ENCODE assay signal across 8 cellular contexts in genomic region chr4:127963633-127964398, GRCh38. TPM values are rescaled to one million over a fixed set of nuclear protein-coding genes. Genes with fewer than 3 reads are reported as not detected.
A peak's percentile ranks its signal among the peaks of the same experiment; 100 is the strongest.
DNase-seq lines count a peak whose midpoint lies in the region; ATAC-seq and TF ChIP-seq lines count a peak whose summit lies in the region.
"Not testable (repeated sequence)": the region's sequence is repeated elsewhere in the genome, so short reads cannot be mapped to it uniquely, and the experiment has no call there.

No MANE protein-coding gene starts in this region.

- H3K36me3 Mint-ChIP-seq in activated naive CD8-positive, alpha-beta T cell treated with anti-CD3 and anti-CD28 coated beads, Interleukin-2, amount 50 U/mL, for 24 hours (ENCODE audit: low read depth): peaks cover 16% of the 10 kb centered on the region
- H3K36me3 Mint-ChIP-seq in endodermal cell (ENCODE audit: low read depth): peaks cover 29% of the 10 kb centered on the region

- H3K9ac ChIP-seq in endodermal cell (ENCODE audit: extremely low read depth, low read length, poor library complexity, severe bottlenecking): not testable (repeated sequence)

- not testable (repeated sequence) for H3K4me1 ChIP-seq in endodermal cell (ENCODE audit: control insufficient read depth, insufficient read depth, low read length); ovary (ENCODE audit: insufficient read depth); thyroid gland

- peak overlapping the region; percentile 78 for H3K4me3 Mint-ChIP-seq in activated naive CD8-positive, alpha-beta T cell treated with anti-CD3 and anti-CD28 coated beads, Interleukin-2, amount 50 U/mL, for 24 hours
- peak overlapping the region; percentile 96 for H3K4me3 Mint-ChIP-seq in endodermal cell

- peak; percentile 28 for DNase-seq in Caki2 (ENCODE audit: low read depth)
- not testable (repeated sequence) for DNase-seq in LNCaP clone FGC (ENCODE audit: low read depth); WERI-Rb-1; activated naive CD8-positive, alpha-beta T cell treated with anti-CD3 and anti-CD28 coated beads, Interleukin-2, amount 50 U/mL, for 24 hours; kidney epithelial cell (ENCODE audit: low read depth); thyroid gland
- peak; percentile 46 for DNase-seq in endodermal cell
- DNase-seq in ovary: peak in 1 of 5 donors; percentile 36

- H3K27ac Mint-ChIP-seq in activated naive CD8-positive, alpha-beta T cell treated with anti-CD3 and anti-CD28 coated beads, Interleukin-2, amount 50 U/mL, for 24 hours: peak overlapping the region; percentile 59
- peak overlapping the region; percentile 55 for H3K27ac Mint-ChIP-seq in endodermal cell

- in situ Hi-C loops in Caki2 (cut with HindIII; ENCODE audit: low pct_unique_long_range_greater_than_20kb, low sequenced_read_pairs): not testable (repeated sequence)

- not testable (repeated sequence) for TF ChIP-seq CTCF in LNCaP clone FGC (IDR thresholded peaks at IDR 0.05; ENCODE audit: control insufficient read depth, extremely low read depth, insufficient read depth); WERI-Rb-1 (IDR thresholded peaks at IDR 0.05; ENCODE audit: low read depth, low read length); endodermal cell (conservative IDR thresholded peaks at IDR 0.05); kidney epithelial cell (IDR thresholded peaks at IDR 0.05; ENCODE audit: insufficient read depth, low read length, poor library complexity, severe bottlenecking); ovary (IDR thresholded peaks at IDR 0.05); thyroid gland (IDR thresholded peaks at IDR 0.05)

- WGBS in endodermal cell (ENCODE audit: insufficient coverage in 1 of 2, insufficient read length in 1 of 2), 2 experiments: 43 to 96% methylated on average over 9 to 29 of the region's 35 CpGs
- 46 to 52% (median 50%) methylated on average over 32 to 35 of the region's 35 CpGs for WGBS in ovary, 3 donors
- WGBS in thyroid gland, 2 donors: 70 to 82% methylated on average over 15 to 17 of the region's 35 CpGs

- H3K9me3 ChIP-seq in WERI-Rb-1 (ENCODE audit: severe bottlenecking); ovary; thyroid gland: not testable (repeated sequence)
- H3K9me3 ChIP-seq in endodermal cell (ENCODE audit: control insufficient read depth, low read length): peaks cover 21% of the 10 kb centered on the region

- peak overlapping the region; percentile 84 for H3K4me3 ChIP-seq in LNCaP clone FGC (ENCODE audit: low read depth, low read length)
- peak overlapping the region; percentile 68 for H3K4me3 ChIP-seq in WERI-Rb-1 (ENCODE audit: low read depth, low read length)
- peak overlapping the region; percentile 98 for H3K4me3 ChIP-seq in endodermal cell (ENCODE audit: low read length)
- peak overlapping the region; percentile 76 for H3K4me3 ChIP-seq in kidney epithelial cell (ENCODE audit: low read depth, low read length)
- H3K4me3 ChIP-seq in ovary: peak overlapping the region; percentile 86
- H3K4me3 ChIP-seq in thyroid gland (replicated peaks in 1 of 3): peak overlapping the region; percentile 91 to 95 (median 91)

- intact Hi-C loops in ovary (cut with DNase I): loop anchor here in 2 of 4 donors (5.0 to 10.0 kb wide), 3 partner anchors 82 to 329 kb away; partner anchors contain the start of genes HSPA4L (in 1 of the 2), INTU (in 1 of the 2) and PLK4 (in 1 of the 2)
- intact Hi-C loops in thyroid gland (cut with DNase I): loop anchor here (10.0 kb wide), 2 partner anchors 91 to 851 kb away; no protein-coding TSS in a partner anchor

- not testable (repeated sequence) for ATAC-seq in activated naive CD8-positive, alpha-beta T cell treated with anti-CD3 and anti-CD28 coated beads, Interleukin-2, amount 50 U/mL, for 24 hours

- H3K27me3 Mint-ChIP-seq in activated naive CD8-positive, alpha-beta T cell treated with anti-CD3 and anti-CD28 coated beads, Interleukin-2, amount 50 U/mL, for 24 hours; endodermal cell (ENCODE audit: insufficient read depth): not testable (repeated sequence)

- peak overlapping the region; percentile 90 for H3K27ac ChIP-seq in WERI-Rb-1
- H3K27ac ChIP-seq in endodermal cell (ENCODE audit: low read depth, low read length): not testable (repeated sequence)
- H3K27ac ChIP-seq in ovary: peak overlapping the region; percentile 68 to 97
- H3K27ac ChIP-seq in thyroid gland: peak overlapping the region in 2 of 3 donors; percentile 87 to 96

- H3K4me1 Mint-ChIP-seq in activated naive CD8-positive, alpha-beta T cell treated with anti-CD3 and anti-CD28 coated beads, Interleukin-2, amount 50 U/mL, for 24 hours: peaks cover 46% of the 10 kb centered on the region
- H3K4me1 Mint-ChIP-seq in endodermal cell: not testable (repeated sequence)

- not testable (repeated sequence) for H3K27me3 ChIP-seq in WERI-Rb-1 (ENCODE audit: insufficient read depth, low read depth, severe bottlenecking); endodermal cell (ENCODE audit: control insufficient read depth, insufficient read depth, low read length, poor library complexity, severe bottlenecking); kidney epithelial cell (ENCODE audit: control insufficient read depth, insufficient read depth, low read length); ovary; thyroid gland

- peaks cover 20% of the 10 kb centered on the region for H3K36me3 ChIP-seq in WERI-Rb-1
- peaks cover 30% of the 10 kb centered on the region for H3K36me3 ChIP-seq in endodermal cell (ENCODE audit: control insufficient read depth, insufficient read depth, low read length)
- not testable (repeated sequence) for H3K36me3 ChIP-seq in kidney epithelial cell (ENCODE audit: control insufficient read depth, insufficient read depth, low read length); ovary; thyroid gland

- not testable (repeated sequence) for TF ChIP-seq EP300 in ovary (IDR thresholded peaks at IDR 0.05)

- not testable (repeated sequence) for H3K9me3 Mint-ChIP-seq in activated naive CD8-positive, alpha-beta T cell treated with anti-CD3 and anti-CD28 coated beads, Interleukin-2, amount 50 U/mL, for 24 hours; endodermal cell

- not testable (repeated sequence) for TF ChIP-seq POLR2A in ovary (IDR thresholded peaks at IDR 0.05); thyroid gland (IDR thresholded peaks at IDR 0.05)

RNA-seq across cellular contexts. Expression of gene MFSD8, which starts 1.2 kb away (rescaled TPM):
- total RNA-seq in Caki2 (2014; rRNA removed; shearing (Covaris generic); ENCODE audit: low replicate concordance): 14.9 and 15.9 TPM in 2 replicates
- total RNA-seq in endodermal cell: 10 to 100 TPM; 23.8 to 25.2 TPM
- polyA plus RNA-seq in endodermal cell (2013, experiment 1 of 2): 19.9 TPM
- polyA plus RNA-seq in endodermal cell (2013, experiment 2 of 2): 18.5 TPM
- total RNA-seq in kidney epithelial cell: 20.2 and 27.2 TPM in 2 replicates
- total RNA-seq in ovary: 10 to 100 TPM; 18.1 to 29.7 (median 25.4) TPM
- 10 to 100 TPM; 11.8 to 13.5 TPM for polyA plus RNA-seq in ovary
- total RNA-seq in thyroid gland: 10 to 100 TPM; 32.5 to 80.9 (median 54.0) TPM

RNA-seq across cellular contexts. Expression of gene ABHD18, which starts 1.4 kb away (rescaled TPM):
- total RNA-seq in Caki2 (2014; rRNA removed; shearing (Covaris generic); ENCODE audit: low replicate concordance): 2.6 and 6.4 TPM in 2 replicates
- total RNA-seq in endodermal cell: 10 to 100 TPM; 17.1 to 18.5 TPM
- 10.2 TPM for polyA plus RNA-seq in endodermal cell (2013, experiment 1 of 2)
- polyA plus RNA-seq in endodermal cell (2013, experiment 2 of 2): 9.6 TPM
- total RNA-seq in kidney epithelial cell: 8.4 and 11.0 TPM in 2 replicates
- total RNA-seq in ovary: 10 to 100 TPM in 3 of 7 donors, 1 to 10 TPM in 4; 6.3 to 11.3 (median 9.6) TPM
- polyA plus RNA-seq in ovary: 1 to 10 TPM; 3.5 to 7.4 TPM
- total RNA-seq in thyroid gland: 10 to 100 TPM; 14.6 to 28.2 (median 18.5) TPM
